22 cellular contexts compared by ENCODE assay signal in genomic region chr4:6718932-6719610, GRCh38. TPM values are rescaled to one million over a fixed set of nuclear protein-coding genes. Genes with fewer than 3 reads are reported as not detected.
DNase-seq lines count a peak whose midpoint lies in the region; ATAC-seq, FAIRE-seq and TF ChIP-seq lines count a peak whose summit lies in the region.
"Had no signal": no experiment of that assay in that cellular context is flagged by ENCODE, and none has a peak within 500 bp of the region (broad histone marks: within the 10 kb centered on the region; RNA-seq: fewer than 3 reads in every experiment).

No MANE protein-coding gene starts in this region.

- POLR2A ChIA-PET in activated CD4-positive, alpha-beta T cell treated with anti-CD3 and anti-CD28 coated beads, Interleukin-2, amount 10 ng/mL, durations not matched to agents 7 days and 5 days (lab: Charles Lee): no interaction called here
- POLR2A ChIA-PET in T-cell (lab: Charles Lee): interaction anchor here in 1 of 2 donors (0.7 kb wide), 1 partner anchor 77 kb away, joined by 3 read pairs; no protein-coding TSS in a partner anchor

- no peak for ATAC-seq in T-cell (replicated peaks in 1 of 4)
- ATAC-seq in stimulated activated memory B cell treated with anti-CD40 and anti-IgM and Interleukin-4, amounts not matched to agents 10 μg/mL and 1 μg/mL and 100 μg/mL, for 72 hours: no peak

- DNase-seq in activated CD4-positive, alpha-beta T cell treated with anti-CD3 and anti-CD28 coated beads, Interleukin-2, amount 10 ng/mL, durations not matched to agents 7 days and 5 days: no peak
- DNase-seq in activated CD4-positive, alpha-beta T cell treated with anti-CD3 and anti-CD28 coated beads, Interleukin-2, amount 50 U/mL, for 48 hours: no peak
- DNase-seq in T-cell (no peak), chondrocyte (ENCODE audit: low spot score) (no peak), osteocyte (ENCODE audit: extremely low spot score, unreplicated experiment) (no peak), kidney (no peak), dedifferentiated amniotic fluid mesenchymal stem cell (ENCODE audit: extremely low spot score) (no peak)
- DNase-seq: activated naive CD4-positive, alpha-beta T cell treated with Interleukin-2 at 50 U/mL for 16 hours; brain microvascular endothelial cell; DMS79 treated with DMSO at 0.1 percent for 48 hours; head of caudate nucleus; mammary epithelial cell; NCI-H1417 treated with DMSO at 0.1 percent for 48 hours; NCI-H2171 treated with DMSO at 0.1 percent for 48 hours; stimulated activated CD4-positive, alpha-beta T cell treated with anti-CD3 and anti-CD28 coated beads, Interleukin-15, amount 100 ng/mL, for 24 hours; stimulated activated naive CD4-positive, alpha-beta T cell treated with Interleukin-2 at 50 U/mL for 16 hours; upper lobe of left lung had no signal

- no peak overlapping the region for H3K4me3 Mint-ChIP-seq in activated CD4-positive, alpha-beta T cell treated with anti-CD3 and anti-CD28 coated beads, Interleukin-2, amount 10 ng/mL, durations not matched to agents 7 days and 5 days
- peak overlapping the region; percentile 4 to 27 (median 26) for H3K4me3 Mint-ChIP-seq in T-cell
- H3K4me3 Mint-ChIP-seq in chondrocyte (ENCODE audit: unreplicated experiment): no peak overlapping the region
- H3K4me3 Mint-ChIP-seq in osteocyte (ENCODE audit: unreplicated experiment): peak overlapping the region; percentile 23
- no peak overlapping the region for H3K4me3 Mint-ChIP-seq in stimulated activated memory B cell treated with anti-CD40 and anti-IgM and Interleukin-4, amounts not matched to agents 10 μg/mL and 1 μg/mL and 100 μg/mL, for 72 hours

- no peak for TF ChIP-seq CTCF in chondrocyte (IDR thresholded peaks at IDR 0.05)
- no peak for TF ChIP-seq CTCF in osteocyte (IDR thresholded peaks at IDR 0.05)
- no peak for TF ChIP-seq CTCF in kidney (IDR thresholded peaks at IDR 0.05; ENCODE audit: borderline replicate concordance, extremely low read depth, insufficient read depth)

- no peaks in the 10 kb centered on the region for H3K27me3 Mint-ChIP-seq in activated CD4-positive, alpha-beta T cell treated with anti-CD3 and anti-CD28 coated beads, Interleukin-2, amount 10 ng/mL, durations not matched to agents 7 days and 5 days
- H3K27me3 Mint-ChIP-seq in T-cell (no peaks in the 10 kb centered on the region), chondrocyte (ENCODE audit: low read depth) (no peaks in the 10 kb centered on the region), osteocyte (ENCODE audit: unreplicated experiment) (no peaks in the 10 kb centered on the region)
- H3K27me3 Mint-ChIP-seq in stimulated activated memory B cell treated with anti-CD40 and anti-IgM and Interleukin-4, amounts not matched to agents 10 μg/mL and 1 μg/mL and 100 μg/mL, for 72 hours: no peaks in the 10 kb centered on the region

- no peak for FAIRE-seq in kidney (lab: Jason Lieb, UNC)
- FAIRE-seq: islet of Langerhans had no signal

- H3K27ac ChIP-seq in kidney (ENCODE audit: low read depth in 2 of 2, low read length in 2 of 2): no peak overlapping the region
- H3K27ac ChIP-seq: brain microvascular endothelial cell, C4-2B, GM23248, Peyer's patch, upper lobe of left lung had no signal

- peaks cover 9% of the 10 kb centered on the region for H3K36me3 Mint-ChIP-seq in activated CD4-positive, alpha-beta T cell treated with anti-CD3 and anti-CD28 coated beads, Interleukin-2, amount 10 ng/mL, durations not matched to agents 7 days and 5 days (ENCODE audit: low read depth)
- H3K36me3 Mint-ChIP-seq in T-cell: peaks cover 4% of the 10 kb centered on the region
- no peaks in the 10 kb centered on the region for H3K36me3 Mint-ChIP-seq in chondrocyte (ENCODE audit: low read depth)
- peaks cover 3% of the 10 kb centered on the region for H3K36me3 Mint-ChIP-seq in osteocyte (ENCODE audit: unreplicated experiment)
- H3K36me3 Mint-ChIP-seq in stimulated activated memory B cell treated with anti-CD40 and anti-IgM and Interleukin-4, amounts not matched to agents 10 μg/mL and 1 μg/mL and 100 μg/mL, for 72 hours: peaks cover 7% of the 10 kb centered on the region

- CTCF ChIA-PET in activated CD4-positive, alpha-beta T cell treated with anti-CD3 and anti-CD28 coated beads, Interleukin-2, amount 10 ng/mL, durations not matched to agents 7 days and 5 days (lab: Charles Lee): interaction anchor here (0.9 to 4.8 kb wide), 11 partner anchors 18 to 373 kb away, joined by 3 to 41 read pairs (median 5); partner anchors contain the start of gene TADA2B
- CTCF ChIA-PET in T-cell (lab: Charles Lee): interaction anchor here (1.0 to 6.3 kb wide), 10 partner anchors 10 to 351 kb away, joined by 3 to 77 read pairs (median 6); partner anchors contain the start of genes GRPEL1 (in 1 of the 2) and MRFAP1L1 (in 1 of the 2)

- H3K4me1 ChIP-seq in kidney (ENCODE audit: control insufficient read depth in 1 of 2, insufficient read depth in 1 of 2, low read depth in 1 of 2, low read length in 2 of 2): peaks cover 10 to 14% of the 10 kb centered on the region in 2 donors

- no peaks in the 10 kb centered on the region for H3K9me3 Mint-ChIP-seq in activated CD4-positive, alpha-beta T cell treated with anti-CD3 and anti-CD28 coated beads, Interleukin-2, amount 10 ng/mL, durations not matched to agents 7 days and 5 days
- H3K9me3 Mint-ChIP-seq in T-cell: no peaks in the 10 kb centered on the region
- no peaks in the 10 kb centered on the region for H3K9me3 Mint-ChIP-seq in chondrocyte (ENCODE audit: low read depth)
- H3K9me3 Mint-ChIP-seq in osteocyte (ENCODE audit: unreplicated experiment): no peaks in the 10 kb centered on the region
- H3K9me3 Mint-ChIP-seq in stimulated activated memory B cell treated with anti-CD40 and anti-IgM and Interleukin-4, amounts not matched to agents 10 μg/mL and 1 μg/mL and 100 μg/mL, for 72 hours: no peaks in the 10 kb centered on the region

- H3K36me3 ChIP-seq in kidney (ENCODE audit: control insufficient read depth in 1 of 2, insufficient read depth in 2 of 2, low read length in 2 of 2): no peaks in the 10 kb centered on the region
- H3K36me3 ChIP-seq: brain microvascular endothelial cell, Peyer's patch, upper lobe of left lung had no signal

- no peak overlapping the region for H3K4me3 ChIP-seq in kidney (ENCODE audit: low read length in 2 of 2)
- H3K4me3 ChIP-seq: Peyer's patch, upper lobe of left lung had no signal

- H3K9ac ChIP-seq in kidney (ENCODE audit: low read length in 2 of 2): no peak overlapping the region
- H3K9ac ChIP-seq: GM23248 had no signal

- no peaks in the 10 kb centered on the region for H3K9me3 ChIP-seq in kidney (ENCODE audit: control insufficient read depth in 1 of 2, low read length in 2 of 2)
- H3K9me3 ChIP-seq: Peyer's patch, upper lobe of left lung had no signal

- H3K4me1 Mint-ChIP-seq in activated CD4-positive, alpha-beta T cell treated with anti-CD3 and anti-CD28 coated beads, Interleukin-2, amount 10 ng/mL, durations not matched to agents 7 days and 5 days: peaks cover 32% of the 10 kb centered on the region
- H3K4me1 Mint-ChIP-seq in T-cell (peaks cover 34 to 40% (median 39%) of the 10 kb centered on the region in 3 donors), chondrocyte (ENCODE audit: low read depth) (peaks cover 37% of the 10 kb centered on the region), osteocyte (ENCODE audit: unreplicated experiment) (peaks cover 24% of the 10 kb centered on the region)
- H3K4me1 Mint-ChIP-seq in stimulated activated memory B cell treated with anti-CD40 and anti-IgM and Interleukin-4, amounts not matched to agents 10 μg/mL and 1 μg/mL and 100 μg/mL, for 72 hours: peaks cover 38% of the 10 kb centered on the region

- peak overlapping the region; percentile 4 for H3K27ac Mint-ChIP-seq in activated CD4-positive, alpha-beta T cell treated with anti-CD3 and anti-CD28 coated beads, Interleukin-2, amount 10 ng/mL, durations not matched to agents 7 days and 5 days
- peak overlapping the region; percentile 28 to 39 for H3K27ac Mint-ChIP-seq in T-cell
- peak overlapping the region; percentile 60 for H3K27ac Mint-ChIP-seq in chondrocyte (ENCODE audit: unreplicated experiment)
- H3K27ac Mint-ChIP-seq in osteocyte (ENCODE audit: unreplicated experiment): no peak overlapping the region
- H3K27ac Mint-ChIP-seq in stimulated activated memory B cell treated with anti-CD40 and anti-IgM and Interleukin-4, amounts not matched to agents 10 μg/mL and 1 μg/mL and 100 μg/mL, for 72 hours: no peak overlapping the region

- intact Hi-C loops in kidney (cut with DNase I): loop anchor here (10.0 kb wide), 1 partner anchor 356 kb away; no protein-coding TSS in a partner anchor

RNA-seq across cellular contexts. Expression of gene BLOC1S4, which starts 3.1 kb away (rescaled TPM):
- total RNA-seq in activated CD4-positive, alpha-beta T cell treated with anti-CD3 and anti-CD28 coated beads, Interleukin-2, amount 10 ng/mL, durations not matched to agents 7 days and 5 days: 10 to 100 TPM; 16.6 to 17.6 TPM
- 10 to 100 TPM; 20.7 to 41.9 (median 36.6) TPM for total RNA-seq in T-cell
- 15.5 to 16.7 TPM (median 16.2 TPM) in 3 replicates for total RNA-seq in chondrocyte
- total RNA-seq in osteocyte: 14.9 and 16.1 TPM in 2 replicates
- 14.2 TPM for total RNA-seq in kidney
- 12.3 TPM for polyA plus RNA-seq in kidney (ENCODE audit: insufficient read depth, low read depth, low replicate concordance)

RNA-seq across cellular contexts. Expression of gene MRFAP1L1, which starts 9.4 kb away (rescaled TPM):
- total RNA-seq in activated CD4-positive, alpha-beta T cell treated with anti-CD3 and anti-CD28 coated beads, Interleukin-2, amount 10 ng/mL, durations not matched to agents 7 days and 5 days: 10 to 100 TPM; 74.5 to 74.9 TPM
- total RNA-seq in T-cell: 100 to 1,000 TPM in 3 of 5 donors, 10 to 100 TPM in 2; 28.8 to 121 (median 112) TPM
- total RNA-seq in chondrocyte: 44.7 to 52.9 TPM (median 46.5 TPM) in 3 replicates
- total RNA-seq in osteocyte: 58.6 and 58.8 TPM in 2 replicates
- total RNA-seq in kidney: 57.1 TPM
- polyA plus RNA-seq in kidney (ENCODE audit: insufficient read depth, low read depth, low replicate concordance): 69.1 TPM

RNA-seq across cellular contexts. Expression of gene S100P, which starts 25.4 kb away (rescaled TPM):
- 1 to 10 TPM; 5.3 to 7.2 TPM for total RNA-seq in activated CD4-positive, alpha-beta T cell treated with anti-CD3 and anti-CD28 coated beads, Interleukin-2, amount 10 ng/mL, durations not matched to agents 7 days and 5 days
- total RNA-seq in T-cell (1 to 10 TPM in 3 of 5 donors, under 1 TPM in 1, not detected in 1; 0.70 to 3.8 (median 1.9) TPM), chondrocyte (0.95 to 1.1 TPM in 2 of 3 replicates, not detected in the other), osteocyte (not detected in 2 replicates), kidney (not detected)
- polyA plus RNA-seq in kidney (ENCODE audit: insufficient read depth, low read depth, low replicate concordance): not detected
- total RNA-seq: GM23248 had no signal

Comparison
In these comparisons a context has a peak if more than half of its experiments do, and no peak if none do; other contexts are left out.
1. H3K27ac Mint-ChIP-seq: peak in activated CD4-positive, alpha-beta T cell treated with anti-CD3 and anti-CD28 coated beads, Interleukin-2, amount 10 ng/mL, durations not matched to agents 7 days and 5 days (single experiment), T-cell (2 of 2) and chondrocyte (single experiment); none in osteocyte (single experiment) and stimulated activated memory B cell treated with anti-CD40 and anti-IgM and Interleukin-4, amounts not matched to agents 10 μg/mL and 1 μg/mL and 100 μg/mL, for 72 hours (single experiment).
2. H3K4me3 Mint-ChIP-seq: peak in T-cell (3 of 3) and osteocyte (single experiment); none in activated CD4-positive, alpha-beta T cell treated with anti-CD3 and anti-CD28 coated beads, Interleukin-2, amount 10 ng/mL, durations not matched to agents 7 days and 5 days (single experiment), chondrocyte (single experiment) and stimulated activated memory B cell treated with anti-CD40 and anti-IgM and Interleukin-4, amounts not matched to agents 10 μg/mL and 1 μg/mL and 100 μg/mL, for 72 hours (single experiment).